14 cellular contexts compared by ENCODE assay signal in genomic region chr7:158527495-158527894, GRCh38.
A peak's percentile ranks its signal among the peaks of the same experiment; 100 is the strongest.
DNase-seq lines count a peak whose midpoint lies in the region; TF ChIP-seq lines count a peak whose summit lies in the region.
"Had no signal": no experiment of that assay in that cellular context is flagged by ENCODE, and none has a peak within 500 bp of the region (broad histone marks: within the 10 kb centered on the region; RNA-seq: fewer than 3 reads in every experiment).

No MANE protein-coding gene starts in this region.

- H3K4me1 ChIP-seq in BLaER1 (peaks cover 92% of the 10 kb centered on the region), neural progenitor cell (no peaks in the 10 kb centered on the region)

- no peak overlapping the region for H3K4me3 Mint-ChIP-seq in chondrocyte (ENCODE audit: unreplicated experiment)
- no peak overlapping the region for H3K4me3 Mint-ChIP-seq in neural progenitor cell
- H3K4me3 Mint-ChIP-seq: B cell; CD14-positive monocyte; CD8-positive, alpha-beta T cell had no signal

- H3K36me3 ChIP-seq in BLaER1 (no peaks in the 10 kb centered on the region), H7 (replicated peaks; ENCODE audit: control insufficient read depth, insufficient read depth, low read length) (no peaks in the 10 kb centered on the region), neural progenitor cell (no peaks in the 10 kb centered on the region)

- H3F3A ChIP-seq in neural progenitor cell (ENCODE audit: low read depth): no peaks in the 10 kb centered on the region

- H3K4me2 ChIP-seq in BLaER1 (peak overlapping the region; percentile 95), neural progenitor cell (no peak overlapping the region)
- H3K4me2 ChIP-seq: KMS-11 had no signal

- H3K27ac Mint-ChIP-seq in chondrocyte (ENCODE audit: unreplicated experiment) (no peak overlapping the region), neural progenitor cell (peak overlapping the region; percentile 25)
- H3K27ac Mint-ChIP-seq: B cell; CD14-positive monocyte; CD8-positive, alpha-beta T cell had no signal

- H3K27ac ChIP-seq in BLaER1 (peak overlapping the region; percentile 58), neural progenitor cell (no peak overlapping the region), substantia nigra (ENCODE audit: low read depth, low read length, poor library complexity, severe bottlenecking) (no peak overlapping the region)
- H3K27ac ChIP-seq: KMS-11 had no signal

- TF ChIP-seq CTCF in chondrocyte (IDR thresholded peaks at IDR 0.05): no peak
- no peak for TF ChIP-seq CTCF in neural progenitor cell (IDR thresholded peaks at IDR 0.05)

- H3K4me1 Mint-ChIP-seq in chondrocyte (ENCODE audit: low read depth): no peaks in the 10 kb centered on the region
- peaks cover 5% of the 10 kb centered on the region for H3K4me1 Mint-ChIP-seq in neural progenitor cell
- H3K4me1 Mint-ChIP-seq: B cell, CD14-positive monocyte had no signal

- H3K9ac ChIP-seq in BLaER1: peak overlapping the region; percentile 12
- no peak overlapping the region for H3K9ac ChIP-seq in neural progenitor cell
- H3K9ac ChIP-seq: KMS-11 had no signal

- H2AFZ ChIP-seq in neural progenitor cell (replicated peaks): no peak overlapping the region

- H3K27me3 Mint-ChIP-seq in chondrocyte (ENCODE audit: low read depth) (no peaks in the 10 kb centered on the region), neural progenitor cell (ENCODE audit: insufficient read depth, low read depth) (peaks cover 10% of the 10 kb centered on the region)

- H3K27me3 ChIP-seq in BLaER1: no peaks in the 10 kb centered on the region
- H3K27me3 ChIP-seq in H7 (ENCODE audit: control insufficient read depth, insufficient read depth, low read length): no peaks in the 10 kb centered on the region
- H3K27me3 ChIP-seq in neural progenitor cell: no peaks in the 10 kb centered on the region

- H3K9me3 Mint-ChIP-seq in chondrocyte (ENCODE audit: low read depth): peaks cover 2% of the 10 kb centered on the region
- H3K9me3 Mint-ChIP-seq in neural progenitor cell: peaks cover 5% of the 10 kb centered on the region
- H3K9me3 Mint-ChIP-seq: CD8-positive, alpha-beta T cell had no signal

- H3K9me3 ChIP-seq in BLaER1 (peaks cover 11% of the 10 kb centered on the region), neural progenitor cell (ENCODE audit: low read depth) (no peaks in the 10 kb centered on the region)

- H3K36me3 Mint-ChIP-seq in chondrocyte (ENCODE audit: low read depth) (no peaks in the 10 kb centered on the region), neural progenitor cell (peaks cover 3% of the 10 kb centered on the region)
- H3K36me3 Mint-ChIP-seq: CD14-positive monocyte; CD8-positive, alpha-beta T cell had no signal

- no peaks in the 10 kb centered on the region for H3K79me2 ChIP-seq in neural progenitor cell (ENCODE audit: low read depth)

- H3K4me3 ChIP-seq in BLaER1 (no peak overlapping the region), H7 (ENCODE audit: insufficient read depth, low read depth, low read length) (no peak overlapping the region), neural progenitor cell (no peak overlapping the region)

- H4K20me1 ChIP-seq in BLaER1: no peaks in the 10 kb centered on the region
- H4K20me1 ChIP-seq in neural progenitor cell (ENCODE audit: low read depth): no peaks in the 10 kb centered on the region

- POLR2A ChIA-PET in HEK293T (lab: Yijun Ruan, JAX): no interaction called here

- DNase-seq in H7 (peak; percentile 46), chondrocyte (ENCODE audit: low spot score) (peak; percentile 72), neural progenitor cell (ENCODE audit: low spot score) (no peak), HEK293T (ENCODE audit: extremely low spot score) (no peak), HuH-7.5 (ENCODE audit: low spot score) (no peak), substantia nigra (lab: John Stamatoyannopoulos, UW) (no peak)
- DNase-seq: ACHN; CD8-positive, alpha-beta T cell; DMS53; GF-D8 had no signal

- CTCF ChIA-PET in HEK293T (lab: Yijun Ruan, JAX): no interaction called here

TF ChIP-seq in HEK293T, 16 proteins besides CTCF, POLR2A, EP300 and RAD21:
- TF ChIP-seq ELF4 (IDR thresholded peaks at IDR 0.05): no peak
- TF ChIP-seq SP1 (IDR thresholded peaks at IDR 0.05): no peak
- no peak for TF ChIP-seq LEF1 (IDR thresholded peaks at IDR 0.05; ENCODE audit: borderline replicate concordance)
- no peak for TF ChIP-seq ARNT (IDR thresholded peaks at IDR 0.05)
- TF ChIP-seq PKNOX1 (IDR thresholded peaks at IDR 0.05): no peak
- TF ChIP-seq CTBP1 (IDR thresholded peaks at IDR 0.05; ENCODE audit: borderline replicate concordance): no peak
- TF ChIP-seq L3MBTL2 (conservative IDR thresholded peaks at IDR 0.05): no peak
- no peak for TF ChIP-seq ZNF384 (IDR thresholded peaks at IDR 0.05)
- no peak for TF ChIP-seq SUZ12 (IDR thresholded peaks at IDR 0.05)
- TF ChIP-seq FOXM1 (IDR thresholded peaks at IDR 0.05; ENCODE audit: borderline replicate concordance): no peak
- TF ChIP-seq HDGF (IDR thresholded peaks at IDR 0.05; ENCODE audit: borderline replicate concordance): no peak

Comparison
In these comparisons a context has a peak if more than half of its experiments do, and no peak if none do; other contexts are left out.
1. DNase-seq: peak in H7 (single experiment) and chondrocyte (single experiment); none in neural progenitor cell (single experiment), HEK293T (single experiment), HuH-7.5 (single experiment) and substantia nigra (0 of 49).